1 cellular context compared by ENCODE assay signal in genomic region chr17:42518046-42518754, GRCh38.
TF ChIP-seq lines count a peak whose summit lies in the region.

No MANE protein-coding gene starts in this region.

TF ChIP-seq in liver, 16 proteins besides CTCF, POLR2A, EP300 and RAD21 (continued from another document):
- no peak for TF ChIP-seq ZBTB33 (IDR thresholded peaks at IDR 0.05)
